Comparison of ENCODE assay signal across 9 cellular contexts in the genomic region with DNA sequence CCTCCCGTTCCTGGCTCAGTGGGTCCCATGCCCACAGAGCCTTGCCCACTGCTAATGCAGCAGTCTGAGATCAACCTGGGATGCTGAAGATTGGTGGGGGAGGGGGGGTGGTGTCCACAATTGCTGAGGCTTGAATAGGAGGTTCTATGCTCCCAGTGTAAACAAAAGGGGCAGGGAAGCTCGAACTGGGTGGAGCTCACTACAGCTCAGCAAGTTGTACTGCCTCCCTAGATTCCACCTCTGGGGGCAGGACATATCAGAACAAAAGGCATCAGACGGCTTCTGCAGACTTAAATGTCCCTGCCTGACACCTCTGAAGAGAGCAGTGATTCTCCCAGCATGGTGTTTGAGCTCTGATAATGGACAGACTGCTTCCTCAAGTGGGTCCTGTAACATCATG.
"Had no signal": no experiment of that assay in that cellular context is flagged by ENCODE, and none has a peak within 500 bp of the region (broad histone marks: within the 10 kb centered on the region; RNA-seq: fewer than 3 reads in every experiment).

No MANE protein-coding gene starts in this region.

- H3K27ac ChIP-seq: GM23248 had no signal

- H3K9me3 ChIP-seq: HAP-1 had no signal

- H3K4me2 ChIP-seq: GM23338 had no signal

- DNase-seq: GM23248, GOT3, H7, H9, HCEC 1CT, HFFc6 had no signal

- H3K4me3 Mint-ChIP-seq: GM23338, H9, HFFc6 had no signal

- H3K4me3 ChIP-seq: GM23248, GM23338, HAP-1 had no signal

- H3K4me1 ChIP-seq: HAP-1 had no signal

- ATAC-seq: GM23338, HCT116 had no signal

- H3K9ac ChIP-seq: GM23248 had no signal

- H3K4me1 Mint-ChIP-seq: GM23338 had no signal

- H3K27ac Mint-ChIP-seq: GM23338, H9, HFFc6 had no signal

- H3K36me3 ChIP-seq: HAP-1 had no signal
